ENCODE assay signal across 22 cellular contexts in the genomic region with DNA sequence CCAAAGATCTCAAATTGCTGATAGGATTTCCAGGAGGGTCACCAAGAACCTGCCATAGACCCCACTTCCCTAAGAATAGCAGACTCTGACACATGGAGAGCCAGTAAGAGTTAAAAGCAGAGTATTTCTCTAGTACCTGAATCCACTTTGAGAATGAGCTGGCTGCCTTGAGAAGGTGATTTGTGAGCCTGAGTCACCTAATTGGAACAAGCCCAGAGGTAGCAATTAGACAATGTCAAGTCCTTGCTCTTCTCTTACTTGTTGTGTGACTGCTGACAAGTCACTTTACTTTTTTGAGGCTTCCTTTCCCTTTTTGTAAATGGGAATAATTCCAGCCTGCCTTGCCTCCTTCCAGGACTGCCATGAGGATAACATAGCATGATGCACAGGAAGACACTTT.
"Had no signal": no experiment of that assay in that cellular context is flagged by ENCODE, and none has a peak within 500 bp of the region (broad histone marks: within the 10 kb centered on the region; RNA-seq: fewer than 3 reads in every experiment).

No MANE protein-coding gene starts in this region.

- H3K27ac ChIP-seq: esophagus muscularis mucosa, heart right ventricle, lower lobe of right lung, ovary, psoas muscle, sigmoid colon, spleen, thoracic aorta, tibial nerve had no signal

- H3K27me3 ChIP-seq: ovary, sigmoid colon, tibial nerve had no signal

- H3K4me3 ChIP-seq: esophagus muscularis mucosa, heart right ventricle, lower lobe of right lung, ovary, psoas muscle, sigmoid colon, spleen, thoracic aorta, tibial nerve had no signal

- ATAC-seq: heart right ventricle; left ventricle myocardium superior; lower lobe of right lung; natural killer cell; psoas muscle; right cardiac atrium; stimulated activated naive B cell treated with anti-CD40 and anti-IgM and Interleukin-4, amounts not matched to agents 10 μg/mL and 1 μg/mL and 100 μg/mL, for 72 hours had no signal

- DNase-seq: cerebellar nuclear complex; cortex of kidney; foreskin melanocyte; glutamatergic neuron; heart right ventricle; hippocampal formation; kidney glomerular epithelial cell; left ventricle myocardium superior; lower lobe of right lung; natural killer cell; occipital lobe; ovary; posterior cingulate gyrus; psoas muscle; right cardiac atrium; sigmoid colon; spleen; stimulated activated naive B cell treated with anti-CD40 and anti-IgM and Interleukin-4, amounts not matched to agents 10 μg/mL and 1 μg/mL and 100 μg/mL, for 72 hours had no signal

- H3K36me3 ChIP-seq: esophagus muscularis mucosa, heart right ventricle, lower lobe of right lung, ovary, sigmoid colon, spleen, thoracic aorta, tibial nerve had no signal

- H3K4me1 ChIP-seq: esophagus muscularis mucosa, heart right ventricle, psoas muscle, sigmoid colon, spleen, tibial nerve had no signal

- FAIRE-seq: islet of Langerhans had no signal
